Comparison of ENCODE assay signal across 19 cellular contexts in genomic region chr1:17665054-17665453, GRCh38.
"Had no signal": no experiment of that assay in that cellular context is flagged by ENCODE, and none has a peak within 500 bp of the region (broad histone marks: within the 10 kb centered on the region; RNA-seq: fewer than 3 reads in every experiment).

No MANE protein-coding gene starts in this region.

- H3K27ac ChIP-seq: dorsolateral prefrontal cortex, esophagus muscularis mucosa, foreskin keratinocyte, gastroesophageal sphincter, heart left ventricle, hepatocyte, left lung, lower lobe of right lung had no signal

- H3K4me1 Mint-ChIP-seq: mesothelial cell of epicardium, naive B cell had no signal

- H3K36me3 Mint-ChIP-seq: naive B cell had no signal

- DNase-seq: dermis blood vessel endothelial cell; dorsolateral prefrontal cortex; effector CD4-positive, alpha-beta T cell; effector memory CD4-positive, alpha-beta T cell; foreskin keratinocyte; heart left ventricle; hypothalamus; left cardiac atrium; left ventricle myocardium superior; lower lobe of right lung; mesenchymal stem cell; mucosa of descending colon; naive B cell had no signal

- H3K9me3 Mint-ChIP-seq: mesothelial cell of epicardium, naive B cell had no signal

- H3K4me1 ChIP-seq: foreskin keratinocyte, left lung, lower lobe of right lung had no signal

- H3K27me3 ChIP-seq: dorsolateral prefrontal cortex, esophagus muscularis mucosa, foreskin keratinocyte, gastroesophageal sphincter, heart left ventricle, hepatocyte, left lung had no signal

- H3K4me3 ChIP-seq: coronary artery, dorsolateral prefrontal cortex, esophagus muscularis mucosa, gastroesophageal sphincter, heart left ventricle, hepatocyte, left lung, lower lobe of right lung, mucosa of descending colon had no signal

- H3K9me3 ChIP-seq: esophagus muscularis mucosa, gastroesophageal sphincter, heart left ventricle, left lung, lower lobe of right lung, mucosa of descending colon had no signal

- H3K4me3 Mint-ChIP-seq: mesothelial cell of epicardium, naive B cell had no signal

- H3K27ac Mint-ChIP-seq: mesothelial cell of epicardium, naive B cell had no signal
